8 cellular contexts compared by ENCODE assay signal in genomic region chr3:160224811-160225180, GRCh38. TPM values are rescaled to one million over a fixed set of nuclear protein-coding genes. Genes with fewer than 3 reads are reported as not detected.
DNase-seq lines count a peak whose midpoint lies in the region; ATAC-seq and TF ChIP-seq lines count a peak whose summit lies in the region.

No MANE protein-coding gene starts in this region.

- CTCF ChIA-PET in activated CD8-positive, alpha-beta T cell treated with anti-CD3 and anti-CD28 coated beads, Interleukin-2, amount 10 ng/mL, durations not matched to agents 7 days and 5 days (lab: Charles Lee): interaction anchor here (1.1 to 1.9 kb wide), 3 partner anchors 8 to 236 kb away, joined by 3 to 5 read pairs (median 4); partner anchors contain the start of gene IL12A
- CTCF ChIA-PET in HEK293T (lab: Yijun Ruan, JAX): interaction anchor here (1.2 kb wide), 1 partner anchor 14 kb away, joined by 6 read pairs; no protein-coding TSS in a partner anchor

- POLR2A ChIA-PET in activated CD8-positive, alpha-beta T cell treated with anti-CD3 and anti-CD28 coated beads, Interleukin-2, amount 10 ng/mL, durations not matched to agents 7 days and 5 days (lab: Charles Lee): interaction anchor here (1.3 kb wide), 1 partner anchor 175 kb away, joined by 4 read pairs; the partner anchor contains the start of gene SMC4
- POLR2A ChIA-PET in HEK293T (lab: Yijun Ruan, JAX): interaction anchor here (1.1 kb wide), 1 partner anchor 175 kb away, joined by 3 read pairs; the partner anchor contains the start of gene SMC4

- in situ Hi-C loops in GM13977 (cut with MboI; ENCODE audit: low pct_unique_long_range_greater_than_20kb, low sequenced_read_pairs, unreplicated experiment): no loop called here

- H3K9me3 Mint-ChIP-seq in activated CD8-positive, alpha-beta T cell treated with anti-CD3 and anti-CD28 coated beads, Interleukin-2, amount 10 ng/mL, durations not matched to agents 7 days and 5 days (ENCODE audit: insufficient read depth): no peaks in the 10 kb centered on the region
- H3K9me3 Mint-ChIP-seq in stimulated activated naive CD8-positive, alpha-beta T cell treated with anti-CD3 and anti-CD28 coated beads, Interleukin-15, amount 100 ng/mL, for 72 hours: no peaks in the 10 kb centered on the region

- H3K36me3 Mint-ChIP-seq in activated CD8-positive, alpha-beta T cell treated with anti-CD3 and anti-CD28 coated beads, Interleukin-2, amount 10 ng/mL, durations not matched to agents 7 days and 5 days (ENCODE audit: low read depth): no peaks in the 10 kb centered on the region

- DNase-seq in NCI-H146 (lab: John Stamatoyannopoulos, UW) (peak; percentile 35), NCI-H146 treated with DMSO at 0.1 percent for 48 hours (lab: John Stamatoyannopoulos, UW; ENCODE audit: unreplicated experiment) (no peak), HEK293T (ENCODE audit: extremely low spot score) (no peak), GM13977 (ENCODE audit: low spot score) (no peak)
- no peak for DNase-seq in activated CD8-positive, alpha-beta T cell treated with anti-CD3 and anti-CD28 coated beads, Interleukin-2, amount 10 ng/mL, durations not matched to agents 7 days and 5 days
- no peak for DNase-seq in stimulated activated naive CD8-positive, alpha-beta T cell treated with anti-CD3 and anti-CD28 coated beads, Interleukin-15, amount 100 ng/mL, for 72 hours

- H3K4me3 ChIP-seq in iPS-18c (ENCODE audit: insufficient read depth, low read depth, low read length): peak overlapping the region; percentile 62

- H3K27ac Mint-ChIP-seq in activated CD8-positive, alpha-beta T cell treated with anti-CD3 and anti-CD28 coated beads, Interleukin-2, amount 10 ng/mL, durations not matched to agents 7 days and 5 days: no peak overlapping the region
- peak overlapping the region in 1 of 2 donors; percentile 42 for H3K27ac Mint-ChIP-seq in stimulated activated naive CD8-positive, alpha-beta T cell treated with anti-CD3 and anti-CD28 coated beads, Interleukin-15, amount 100 ng/mL, for 72 hours

- peaks cover 57% of the 10 kb centered on the region for H3K27me3 Mint-ChIP-seq in activated CD8-positive, alpha-beta T cell treated with anti-CD3 and anti-CD28 coated beads, Interleukin-2, amount 10 ng/mL, durations not matched to agents 7 days and 5 days (ENCODE audit: low read depth)
- peaks cover 57% of the 10 kb centered on the region for H3K27me3 Mint-ChIP-seq in stimulated activated naive CD8-positive, alpha-beta T cell treated with anti-CD3 and anti-CD28 coated beads, Interleukin-15, amount 100 ng/mL, for 72 hours

- H3K4me1 Mint-ChIP-seq in activated CD8-positive, alpha-beta T cell treated with anti-CD3 and anti-CD28 coated beads, Interleukin-2, amount 10 ng/mL, durations not matched to agents 7 days and 5 days (ENCODE audit: low read depth): peaks cover 18% of the 10 kb centered on the region
- peaks cover 21% of the 10 kb centered on the region for H3K4me1 Mint-ChIP-seq in stimulated activated naive CD8-positive, alpha-beta T cell treated with anti-CD3 and anti-CD28 coated beads, Interleukin-15, amount 100 ng/mL, for 72 hours

- TF ChIP-seq CTCF in GM13977 (IDR thresholded peaks at IDR 0.05; ENCODE audit: extremely low read depth, insufficient read depth, missing control alignments): no peak

- no peaks in the 10 kb centered on the region for H3K9me3 ChIP-seq in iPS-18c (ENCODE audit: control insufficient read depth, insufficient read depth, low read length)

- H3K4me3 Mint-ChIP-seq in activated CD8-positive, alpha-beta T cell treated with anti-CD3 and anti-CD28 coated beads, Interleukin-2, amount 10 ng/mL, durations not matched to agents 7 days and 5 days: peak overlapping the region; percentile 66
- peak overlapping the region; percentile 78 to 88 for H3K4me3 Mint-ChIP-seq in stimulated activated naive CD8-positive, alpha-beta T cell treated with anti-CD3 and anti-CD28 coated beads, Interleukin-15, amount 100 ng/mL, for 72 hours

- ATAC-seq in activated CD8-positive, alpha-beta T cell treated with anti-CD3 and anti-CD28 coated beads, Interleukin-2, amount 10 ng/mL, durations not matched to agents 7 days and 5 days: no peak
- no peak for ATAC-seq in stimulated activated naive CD8-positive, alpha-beta T cell treated with anti-CD3 and anti-CD28 coated beads, Interleukin-15, amount 100 ng/mL, for 72 hours
- ATAC-seq in HG02642 (IDR thresholded peaks at IDR 0.05; ENCODE audit: poor library complexity, unreplicated experiment): no peak

TF ChIP-seq in HEK293T, 16 proteins besides CTCF, POLR2A, EP300 and RAD21:
- no peak for TF ChIP-seq L3MBTL2 (conservative IDR thresholded peaks at IDR 0.05)
- no peak for TF ChIP-seq TARDBP (IDR thresholded peaks at IDR 0.05)
- TF ChIP-seq FOXA1 (IDR thresholded peaks at IDR 0.05): no peak
- TF ChIP-seq FOXK2 (IDR thresholded peaks at IDR 0.05): no peak
- no peak for TF ChIP-seq LEF1 (IDR thresholded peaks at IDR 0.05; ENCODE audit: borderline replicate concordance)
- no peak for TF ChIP-seq CTBP1 (IDR thresholded peaks at IDR 0.05; ENCODE audit: borderline replicate concordance)
- no peak for TF ChIP-seq BHLHE40 (IDR thresholded peaks at IDR 0.05; ENCODE audit: borderline replicate concordance)
- TF ChIP-seq FOXM1 (IDR thresholded peaks at IDR 0.05; ENCODE audit: borderline replicate concordance): no peak
- no peak for TF ChIP-seq PKNOX1 (IDR thresholded peaks at IDR 0.05)

RNA-seq across cellular contexts. Expression of gene C3orf80, which starts 0.4 kb away (rescaled TPM):
- total RNA-seq in activated CD8-positive, alpha-beta T cell treated with anti-CD3 and anti-CD28 coated beads, Interleukin-2, amount 10 ng/mL, durations not matched to agents 7 days and 5 days: not detected
